ENCODE assay signal across 29 cellular contexts in the genomic region with DNA sequence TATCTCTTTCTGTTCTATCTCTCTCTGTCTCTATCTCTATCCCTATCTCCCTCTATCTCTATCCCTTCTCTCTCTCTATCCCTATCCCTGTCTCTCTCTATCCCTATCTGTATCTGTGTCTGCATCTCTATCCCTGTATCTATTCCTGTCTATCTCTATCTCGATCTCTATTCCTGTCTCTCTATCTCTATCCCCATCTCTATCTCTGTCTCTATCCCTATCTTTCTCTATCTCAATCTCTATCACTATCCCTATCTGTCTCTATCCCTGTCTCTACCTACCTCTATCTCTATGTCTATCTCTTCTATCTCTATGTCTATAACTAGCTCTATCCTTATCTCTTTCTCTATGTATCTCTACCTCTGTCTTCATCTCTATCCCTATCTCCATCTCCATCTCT.
"Had no signal": no experiment of that assay in that cellular context is flagged by ENCODE, and none has a peak within 500 bp of the region (broad histone marks: within the 10 kb centered on the region; RNA-seq: fewer than 3 reads in every experiment).

No MANE protein-coding gene starts in this region.

- H3K27ac ChIP-seq: colonic mucosa, coronary artery, dorsolateral prefrontal cortex, epithelial cell of prostate, esophagus muscularis mucosa, esophagus squamous epithelium, foreskin keratinocyte, gastrocnemius medialis, gastroesophageal sphincter, heart left ventricle, heart right ventricle had no signal

- H3K4me1 Mint-ChIP-seq: endodermal cell had no signal

- H3K9me3 Mint-ChIP-seq: dendritic cell treated with granulocyte-macrophage colony-stimulating factor and Interleukin-4, amounts not matched to agents 40 ng/mL and 50 ng/mL, for 4 days; endodermal cell had no signal

- H3K4me3 ChIP-seq: colonic mucosa, coronary artery, dorsolateral prefrontal cortex, esophagus muscularis mucosa, esophagus squamous epithelium, gastrocnemius medialis, gastroesophageal sphincter, heart left ventricle, heart right ventricle had no signal

- H3K27me3 ChIP-seq: colonic mucosa, esophagus muscularis mucosa, gastrocnemius medialis, gastroesophageal sphincter, heart left ventricle, heart right ventricle had no signal

- H3K27ac Mint-ChIP-seq: dendritic cell treated with granulocyte-macrophage colony-stimulating factor and Interleukin-4, amounts not matched to agents 40 ng/mL and 50 ng/mL, for 4 days; effector memory CD8-positive, alpha-beta T cell; endodermal cell had no signal

- ATAC-seq: effector memory CD8-positive, alpha-beta T cell; esophagus mucosa; foreskin keratinocyte; gastrocnemius medialis; gastroesophageal sphincter; heart left ventricle; heart right ventricle had no signal

- H3K4me3 Mint-ChIP-seq: dendritic cell treated with granulocyte-macrophage colony-stimulating factor and Interleukin-4, amounts not matched to agents 40 ng/mL and 50 ng/mL, for 4 days; effector memory CD8-positive, alpha-beta T cell; endodermal cell had no signal

- H3K27me3 Mint-ChIP-seq: effector memory CD8-positive, alpha-beta T cell had no signal

- DNase-seq: colonic mucosa; cortex of kidney; dermis blood vessel endothelial cell; dorsolateral prefrontal cortex; effector CD4-positive, alpha-beta T cell; effector CD8-positive, alpha-beta T cell; effector memory CD4-positive, alpha-beta T cell; effector memory CD8-positive, alpha-beta T cell; endodermal cell; erythroblast; esophagus squamous epithelium; foreskin fibroblast; foreskin keratinocyte; foreskin melanocyte; gastrocnemius medialis; glutamatergic neuron; head of caudate nucleus; heart left ventricle; heart right ventricle had no signal

- FAIRE-seq: colon, endometrium, endothelial cell of umbilical vein, frontal cortex had no signal

- H3K9me3 ChIP-seq: colonic mucosa, esophagus muscularis mucosa, esophagus squamous epithelium, gastrocnemius medialis, gastroesophageal sphincter, heart left ventricle, heart right ventricle had no signal

- H3K36me3 ChIP-seq: colonic mucosa, esophagus muscularis mucosa, esophagus squamous epithelium, gastrocnemius medialis, gastroesophageal sphincter, heart left ventricle, heart right ventricle had no signal

- H3K4me1 ChIP-seq: colonic mucosa, esophagus muscularis mucosa, esophagus squamous epithelium, foreskin keratinocyte, gastrocnemius medialis, gastroesophageal sphincter, heart left ventricle, heart right ventricle had no signal
